14 cellular contexts compared by ENCODE assay signal in the genomic region with DNA sequence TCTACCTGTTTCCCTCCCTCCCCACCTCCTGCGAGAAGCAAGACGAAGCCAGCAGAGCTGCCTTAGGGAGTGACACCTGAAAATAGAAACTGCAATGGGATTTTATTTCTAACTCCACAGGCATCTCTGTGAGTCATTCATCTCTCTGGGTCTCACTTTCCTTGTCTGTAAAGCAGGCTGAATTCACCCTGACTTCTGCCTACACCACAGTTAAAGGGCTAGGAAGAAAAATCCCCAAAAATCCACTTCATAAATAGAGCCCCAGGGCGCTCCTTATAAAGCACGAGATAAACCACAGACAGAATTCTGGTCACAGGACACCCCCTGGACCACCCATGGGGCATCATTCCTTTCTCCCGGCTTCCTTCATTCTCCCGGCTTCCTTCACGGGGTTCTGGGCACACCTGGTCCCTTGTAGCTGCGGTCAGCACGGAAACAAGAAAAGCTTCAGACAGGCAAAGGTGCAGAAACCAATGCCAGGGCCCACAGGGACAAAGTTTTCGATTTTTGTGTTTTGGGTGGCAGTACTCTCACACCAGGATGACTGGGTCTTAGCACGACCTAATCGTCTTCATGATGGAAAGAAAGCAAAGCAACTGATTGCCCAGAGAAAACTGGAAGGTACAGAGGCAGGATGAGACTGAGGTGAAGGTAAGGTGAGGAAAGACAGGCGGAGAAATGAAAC. TPM values are rescaled to one million over a fixed set of nuclear protein-coding genes. Genes with fewer than 3 reads are reported as not detected.
A peak's percentile ranks its signal among the peaks of the same experiment; 100 is the strongest.
DNase-seq lines count a peak whose midpoint lies in the region; FAIRE-seq and TF ChIP-seq lines count a peak whose summit lies in the region.
"Had no signal": no experiment of that assay in that cellular context is flagged by ENCODE, and none has a peak within 500 bp of the region (broad histone marks: within the 10 kb centered on the region; RNA-seq: fewer than 3 reads in every experiment).

No MANE protein-coding gene starts in this region.

- H3K4me1 ChIP-seq in vagina (peaks cover 35% of the 10 kb centered on the region), small intestine (ENCODE audit: control insufficient read depth in 2 of 2, insufficient read depth in 1 of 2, low read depth in 1 of 2, low read length in 1 of 2) (peaks cover 0 to 3% of the 10 kb centered on the region in 2 donors), prostate gland (replicated peaks) (peaks cover 11% of the 10 kb centered on the region)

- no peak for TF ChIP-seq POLR2A in vagina (IDR thresholded peaks at IDR 0.05)
- no peak for TF ChIP-seq POLR2A in prostate gland (IDR thresholded peaks at IDR 0.05)

- peaks cover 4% of the 10 kb centered on the region for H3K4me1 Mint-ChIP-seq in T-helper 1 cell treated with Interleukin-12 subunit alpha and Interleukin-12 subunit beta and Interleukin-4 antibody, amounts not matched to agents 30 μg/mL and 1 μg/mL, for 36 hours (ENCODE audit: low read depth)

- H3K27me3 ChIP-seq in vagina (no peaks in the 10 kb centered on the region), small intestine (ENCODE audit: control insufficient read depth in 2 of 2, insufficient read depth in 2 of 2, low read length in 2 of 2) (no peaks in the 10 kb centered on the region), prostate gland (replicated peaks; ENCODE audit: insufficient read depth) (no peaks in the 10 kb centered on the region)
- H3K27me3 ChIP-seq: adrenal gland had no signal

- DNase-seq in T-helper 1 cell: no peak
- peak; percentile 30 for DNase-seq in astrocyte of the hippocampus (ENCODE audit: low read depth, low spot score)
- peak; percentile 80 for DNase-seq in kidney tubule cell (ENCODE audit: low spot score)
- no peak for DNase-seq in vagina (ENCODE audit: extremely low spot score in 2 of 2)
- no peak for DNase-seq in small intestine
- no peak for DNase-seq in prostate gland (ENCODE audit: low spot score)
- DNase-seq in activated CD4-positive, alpha-beta T cell treated with anti-CD3 and anti-CD28 coated beads, Interleukin-2, amount 50 U/mL, for 1 hour: no peak
- DNase-seq: activated CD8-positive, alpha-beta T cell treated with anti-CD3 and anti-CD28 coated beads for 36 hours; adrenal gland; GF-D8; left colon; NCI-H510A had no signal

- peak overlapping the region; percentile 33 for H3K4me3 Mint-ChIP-seq in T-helper 1 cell treated with Interleukin-12 subunit alpha and Interleukin-12 subunit beta and Interleukin-4 antibody, amounts not matched to agents 30 μg/mL and 1 μg/mL, for 36 hours
- H3K4me3 Mint-ChIP-seq: activated CD8-positive, alpha-beta T cell treated with anti-CD3 and anti-CD28 coated beads for 36 hours had no signal

- no peak overlapping the region for H3K27ac Mint-ChIP-seq in T-helper 1 cell treated with Interleukin-12 subunit alpha and Interleukin-12 subunit beta and Interleukin-4 antibody, amounts not matched to agents 30 μg/mL and 1 μg/mL, for 36 hours
- H3K27ac Mint-ChIP-seq: activated CD8-positive, alpha-beta T cell treated with anti-CD3 and anti-CD28 coated beads for 36 hours had no signal

- no peak for FAIRE-seq in small intestine (lab: Jason Lieb, UNC)
- FAIRE-seq: A549 had no signal

- intact Hi-C loops in vagina (cut with DNase I) (no loop called here), prostate gland (cut with DNase I) (no loop called here)

- H3K9me3 ChIP-seq in vagina (no peaks in the 10 kb centered on the region), small intestine (ENCODE audit: control insufficient read depth, low read depth) (no peaks in the 10 kb centered on the region), prostate gland (no peaks in the 10 kb centered on the region)
- H3K9me3 ChIP-seq: A549, adrenal gland had no signal

- no peaks in the 10 kb centered on the region for H3K36me3 ChIP-seq in vagina
- no peaks in the 10 kb centered on the region for H3K36me3 ChIP-seq in small intestine (ENCODE audit: control insufficient read depth in 2 of 2, insufficient read depth in 2 of 2, low read length in 2 of 2)
- no peaks in the 10 kb centered on the region for H3K36me3 ChIP-seq in prostate gland
- H3K36me3 ChIP-seq: adrenal gland had no signal

- WGBS in small intestine, 3 donors: 48 to 66% (median 56%) methylated on average over 13 of the region's 13 CpGs
- 55% methylated on average over 13 of the region's 13 CpGs for WGBS in prostate gland

- H3K36me3 Mint-ChIP-seq in T-helper 1 cell treated with Interleukin-12 subunit alpha and Interleukin-12 subunit beta and Interleukin-4 antibody, amounts not matched to agents 30 μg/mL and 1 μg/mL, for 36 hours (ENCODE audit: low read depth): no peaks in the 10 kb centered on the region

- TF ChIP-seq CTCF in vagina (IDR thresholded peaks at IDR 0.05): no peak
- no peak for TF ChIP-seq CTCF in prostate gland (IDR thresholded peaks at IDR 0.05)

- H3K27ac ChIP-seq in vagina (peak overlapping the region; percentile 31), small intestine (ENCODE audit: low read depth in 1 of 2, low read length in 1 of 2) (no peak overlapping the region), prostate gland (no peak overlapping the region)

- H3K9me3 Mint-ChIP-seq in T-helper 1 cell treated with Interleukin-12 subunit alpha and Interleukin-12 subunit beta and Interleukin-4 antibody, amounts not matched to agents 30 μg/mL and 1 μg/mL, for 36 hours: no peaks in the 10 kb centered on the region
- H3K9me3 Mint-ChIP-seq: activated CD8-positive, alpha-beta T cell treated with anti-CD3 and anti-CD28 coated beads for 36 hours had no signal

- H3K4me3 ChIP-seq in vagina (no peak overlapping the region), small intestine (ENCODE audit: low read depth in 1 of 2, low read length in 2 of 2) (no peak overlapping the region), prostate gland (no peak overlapping the region)
- H3K4me3 ChIP-seq: A549, adrenal gland had no signal

- H3K27me3 Mint-ChIP-seq in T-helper 1 cell treated with Interleukin-12 subunit alpha and Interleukin-12 subunit beta and Interleukin-4 antibody, amounts not matched to agents 30 μg/mL and 1 μg/mL, for 36 hours (ENCODE audit: low read depth): peaks cover 1% of the 10 kb centered on the region
- H3K27me3 Mint-ChIP-seq: activated CD8-positive, alpha-beta T cell treated with anti-CD3 and anti-CD28 coated beads for 36 hours had no signal

RNA-seq across cellular contexts. Expression of a gene that starts 2.8 kb away (rescaled TPM):
- total RNA-seq in vagina (65.1 TPM), prostate gland (10 to 100 TPM; 52.8 to 88.8 TPM)
- polyA plus RNA-seq in small intestine: 10 to 100 TPM in 1 of 3 donors, 1 to 10 TPM in 2; 2.7 to 25.8 (median 2.9) TPM

Comparison
In these comparisons a context has a peak if more than half of its experiments do, and no peak if none do; other contexts are left out.
1. DNase-seq: peak in astrocyte of the hippocampus (single experiment) and kidney tubule cell (single experiment); none in T-helper 1 cell (0 of 5), vagina (0 of 2), small intestine (single experiment), prostate gland (single experiment) and activated CD4-positive, alpha-beta T cell treated with anti-CD3 and anti-CD28 coated beads, Interleukin-2, amount 50 U/mL, for 1 hour (single experiment).